Comparison of ENCODE assay signal across 17 cellular contexts in the genomic region with DNA sequence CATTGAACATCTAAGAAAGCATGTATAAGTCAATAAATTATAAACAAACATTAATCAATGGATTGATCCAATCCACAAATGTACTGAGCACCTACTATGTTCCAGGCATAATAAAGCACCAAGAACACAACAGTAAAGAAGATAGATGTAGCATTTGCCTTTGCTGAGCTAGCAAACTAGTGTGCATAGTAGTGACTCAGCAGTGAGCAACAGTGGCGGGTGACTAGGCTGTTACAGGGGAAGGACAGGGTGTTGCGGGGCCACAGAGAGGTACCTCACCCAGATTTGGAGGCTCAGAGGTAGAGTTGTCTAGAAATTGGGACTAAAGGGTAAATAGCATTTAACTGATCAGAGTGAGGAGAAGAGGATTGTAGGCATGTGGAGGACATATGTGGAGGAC.
A peak's percentile ranks its signal among the peaks of the same experiment; 100 is the strongest.
DNase-seq lines count a peak whose midpoint lies in the region; ATAC-seq and TF ChIP-seq lines count a peak whose summit lies in the region.
"Had no signal": no experiment of that assay in that cellular context is flagged by ENCODE, and none has a peak within 500 bp of the region (broad histone marks: within the 10 kb centered on the region; RNA-seq: fewer than 3 reads in every experiment).

No MANE protein-coding gene starts in this region.

- no peak for TF ChIP-seq POLR2A in breast epithelium (IDR thresholded peaks at IDR 0.05)

- H4K20me1 ChIP-seq in PC-3 (ENCODE audit: low read length) = no peaks in the 10 kb centered on the region

- no peak overlapping the region for H3K9ac ChIP-seq in PC-3 (ENCODE audit: low read length)
- H3K9ac ChIP-seq: GM23248 had no signal

- no peak overlapping the region for H3K4me3 Mint-ChIP-seq in MCF 10A (ENCODE audit: unreplicated experiment)
- H3K4me3 Mint-ChIP-seq in stimulated activated memory B cell treated with anti-CD40 and anti-IgM and Interleukin-4, amounts not matched to agents 10 μg/mL and 1 μg/mL and 100 μg/mL, for 72 hours = no peak overlapping the region
- H3K4me3 Mint-ChIP-seq in T-helper 2 cell treated with Interferon-gamma antibody and Interleukin-4, amounts not matched to agents 5 μg/mL and 100 μg/mL, for 36 hours = no peak overlapping the region
- H3K4me3 Mint-ChIP-seq: CD14-positive monocyte; CD8-positive, alpha-beta T cell; H9 had no signal

- ATAC-seq in PC-3 (no peak), left cardiac atrium (no peak)
- peak; percentile 4 for ATAC-seq in stimulated activated memory B cell treated with anti-CD40 and anti-IgM and Interleukin-4, amounts not matched to agents 10 μg/mL and 1 μg/mL and 100 μg/mL, for 72 hours
- ATAC-seq: CD8-positive, alpha-beta T cell had no signal

- POLR2A ChIA-PET in MCF 10A (lab: Yijun Ruan, JAX) = no interaction called here
- POLR2A ChIA-PET in PC-3 (lab: Charles Lee; ENCODE audit: unreplicated experiment) = no interaction called here

- H3K4me3 ChIP-seq in breast epithelium (no peak overlapping the region), PC-3 (ENCODE audit: low read length) (no peak overlapping the region), epithelial cell of esophagus (ENCODE audit: low read length) (no peak overlapping the region), ascending aorta (no peak overlapping the region)
- H3K4me3 ChIP-seq: GM23248 had no signal

- TF ChIP-seq CTCF in MCF 10A (IDR thresholded peaks at IDR 0.05; ENCODE audit: unreplicated experiment) = no peak
- TF ChIP-seq CTCF in breast epithelium (IDR thresholded peaks at IDR 0.05) = no peak
- no peak for TF ChIP-seq CTCF in PC-3 (conservative IDR thresholded peaks at IDR 0.05; ENCODE audit: low read depth, low read length)
- TF ChIP-seq CTCF in epithelial cell of esophagus (IDR thresholded peaks at IDR 0.05; ENCODE audit: insufficient read depth, low read depth, low read length, missing control alignments) = no peak
- TF ChIP-seq CTCF in ascending aorta (IDR thresholded peaks at IDR 0.05) = no peak

- no peaks in the 10 kb centered on the region for H3K4me1 ChIP-seq in breast epithelium
- no peaks in the 10 kb centered on the region for H3K4me1 ChIP-seq in PC-3 (ENCODE audit: insufficient read depth, low read length)
- no peaks in the 10 kb centered on the region for H3K4me1 ChIP-seq in ascending aorta

- no peaks in the 10 kb centered on the region for H3K4me1 Mint-ChIP-seq in MCF 10A (ENCODE audit: insufficient read depth, unreplicated experiment)
- no peaks in the 10 kb centered on the region for H3K4me1 Mint-ChIP-seq in stimulated activated memory B cell treated with anti-CD40 and anti-IgM and Interleukin-4, amounts not matched to agents 10 μg/mL and 1 μg/mL and 100 μg/mL, for 72 hours
- no peaks in the 10 kb centered on the region for H3K4me1 Mint-ChIP-seq in T-helper 2 cell treated with Interferon-gamma antibody and Interleukin-4, amounts not matched to agents 5 μg/mL and 100 μg/mL, for 36 hours (ENCODE audit: low read depth)
- H3K4me1 Mint-ChIP-seq: CD14-positive monocyte, H9 had no signal

- H3K27me3 Mint-ChIP-seq in MCF 10A (ENCODE audit: insufficient read depth, unreplicated experiment) = peaks cover 12% of the 10 kb centered on the region
- no peaks in the 10 kb centered on the region for H3K27me3 Mint-ChIP-seq in stimulated activated memory B cell treated with anti-CD40 and anti-IgM and Interleukin-4, amounts not matched to agents 10 μg/mL and 1 μg/mL and 100 μg/mL, for 72 hours
- H3K27me3 Mint-ChIP-seq in T-helper 2 cell treated with Interferon-gamma antibody and Interleukin-4, amounts not matched to agents 5 μg/mL and 100 μg/mL, for 36 hours (ENCODE audit: low read depth) = no peaks in the 10 kb centered on the region

- H3K9me2 ChIP-seq in PC-3 (replicated peaks; ENCODE audit: low read length) = no peaks in the 10 kb centered on the region

- no peaks in the 10 kb centered on the region for H3K9me3 Mint-ChIP-seq in MCF 10A (ENCODE audit: unreplicated experiment)
- H3K9me3 Mint-ChIP-seq in stimulated activated memory B cell treated with anti-CD40 and anti-IgM and Interleukin-4, amounts not matched to agents 10 μg/mL and 1 μg/mL and 100 μg/mL, for 72 hours = no peaks in the 10 kb centered on the region
- no peaks in the 10 kb centered on the region for H3K9me3 Mint-ChIP-seq in T-helper 2 cell treated with Interferon-gamma antibody and Interleukin-4, amounts not matched to agents 5 μg/mL and 100 μg/mL, for 36 hours
- H3K9me3 Mint-ChIP-seq: CD8-positive, alpha-beta T cell; H9 had no signal

- DNase-seq in MCF 10A (ENCODE audit: unreplicated experiment) (peak; percentile 18), breast epithelium (ENCODE audit: low spot score in 2 of 2) (no peak), PC-3 (peak; percentile 9), epithelial cell of esophagus (ENCODE audit: low read depth) (peak; percentile 0), ascending aorta (ENCODE audit: low spot score in 2 of 2) (no peak), left cardiac atrium (no peak)
- no peak for DNase-seq in T-helper 2 cell treated with Interferon-gamma antibody and Interleukin-4, amounts not matched to agents 5 μg/mL and 100 μg/mL, for 36 hours (ENCODE audit: low spot score)
- DNase-seq: CD8-positive, alpha-beta T cell; COR-L47; DMS153; DMS79 treated with DMSO at 0.1 percent for 48 hours; EL; GM23248; H9 had no signal

- no peak overlapping the region for H3K4me2 ChIP-seq in PC-3 (ENCODE audit: low read length)

- H3K79me2 ChIP-seq in PC-3 (ENCODE audit: low read length) = no peaks in the 10 kb centered on the region

- CTCF ChIA-PET in MCF 10A (lab: Yijun Ruan, JAX) (interaction anchor here (0.5 to 0.9 kb wide), 2 partner anchors 132 to 700 kb away, joined by 4 read pairs; no protein-coding TSS in a partner anchor), PC-3 (lab: Charles Lee) (no interaction called here)

- H3K27me3 ChIP-seq in breast epithelium (no peaks in the 10 kb centered on the region), PC-3 (ENCODE audit: low read length) (no peaks in the 10 kb centered on the region), ascending aorta (no peaks in the 10 kb centered on the region)

- no peaks in the 10 kb centered on the region for H3F3A ChIP-seq in PC-3 (ENCODE audit: low read length, unreplicated experiment)

- H2AFZ ChIP-seq in PC-3 (ENCODE audit: low read length) = no peak overlapping the region
- H2AFZ ChIP-seq: GM23248 had no signal

- H3K9me3 ChIP-seq in breast epithelium (no peaks in the 10 kb centered on the region), PC-3 (ENCODE audit: low read length) (no peaks in the 10 kb centered on the region), ascending aorta (no peaks in the 10 kb centered on the region)

- BruUV-seq in MCF 10A (replicated peaks; lab: Mats Ljungman, UMichigan) (no TSS peak), PC-3 (replicated peaks; lab: Mats Ljungman, UMichigan) (no TSS peak)

- no peaks in the 10 kb centered on the region for H3K36me3 ChIP-seq in breast epithelium
- H3K36me3 ChIP-seq in PC-3 (ENCODE audit: low read depth, low read length) = no peaks in the 10 kb centered on the region
- no peaks in the 10 kb centered on the region for H3K36me3 ChIP-seq in ascending aorta

- H3K27ac ChIP-seq in breast epithelium (no peak overlapping the region), PC-3 (ENCODE audit: low read length) (no peak overlapping the region), ascending aorta (no peak overlapping the region)
- H3K27ac ChIP-seq: 22Rv1, GM23248 had no signal

- no peak overlapping the region for H3K27ac Mint-ChIP-seq in MCF 10A (ENCODE audit: low read depth, unreplicated experiment)
- no peak overlapping the region for H3K27ac Mint-ChIP-seq in stimulated activated memory B cell treated with anti-CD40 and anti-IgM and Interleukin-4, amounts not matched to agents 10 μg/mL and 1 μg/mL and 100 μg/mL, for 72 hours
- no peak overlapping the region for H3K27ac Mint-ChIP-seq in T-helper 2 cell treated with Interferon-gamma antibody and Interleukin-4, amounts not matched to agents 5 μg/mL and 100 μg/mL, for 36 hours
- H3K27ac Mint-ChIP-seq: CD14-positive monocyte; CD8-positive, alpha-beta T cell; H9 had no signal

- intact Hi-C loops in MCF 10A (cut with micrococcal nuclease) = no loop called here
- intact Hi-C loops in breast epithelium (cut with DNase I; ENCODE audit: low total_unique reads) = no loop called here
- intact Hi-C loops in PC-3 (cut with micrococcal nuclease) = no loop called here
- intact Hi-C loops in ascending aorta (cut with DNase I) = no loop called here
- intact Hi-C loops in left cardiac atrium (cut with DNase I) = no loop called here

- H3K36me3 Mint-ChIP-seq in MCF 10A (ENCODE audit: insufficient read depth, unreplicated experiment) = no peaks in the 10 kb centered on the region
- no peaks in the 10 kb centered on the region for H3K36me3 Mint-ChIP-seq in stimulated activated memory B cell treated with anti-CD40 and anti-IgM and Interleukin-4, amounts not matched to agents 10 μg/mL and 1 μg/mL and 100 μg/mL, for 72 hours
- no peaks in the 10 kb centered on the region for H3K36me3 Mint-ChIP-seq in T-helper 2 cell treated with Interferon-gamma antibody and Interleukin-4, amounts not matched to agents 5 μg/mL and 100 μg/mL, for 36 hours (ENCODE audit: low read depth)
- H3K36me3 Mint-ChIP-seq: CD14-positive monocyte; CD8-positive, alpha-beta T cell had no signal

Comparison
In these comparisons a context has a peak if more than half of its experiments do, and no peak if none do; other contexts are left out.
1. DNase-seq: peak in MCF 10A (single experiment), PC-3 (single experiment) and epithelial cell of esophagus (single experiment); none in breast epithelium (0 of 2), ascending aorta (0 of 2), left cardiac atrium (single experiment) and T-helper 2 cell treated with Interferon-gamma antibody and Interleukin-4, amounts not matched to agents 5 μg/mL and 100 μg/mL, for 36 hours (single experiment).